Comparison of ENCODE assay signal across 8 cellular contexts in genomic region chr17:81510524-81510797, GRCh38. TPM values are rescaled to one million over a fixed set of nuclear protein-coding genes. Genes with fewer than 3 reads are reported as not detected.
DNase-seq lines count a peak whose midpoint lies in the region; ATAC-seq, FAIRE-seq and TF ChIP-seq lines count a peak whose summit lies in the region.

No MANE protein-coding gene starts in this region.

- intact Hi-C loops in activated CD4-positive, alpha-beta T cell treated with anti-CD3 and anti-CD28 coated beads for 36 hours (cut with DNase I, micrococcal nuclease): loop anchor here in 1 of 2 experiments (5.0 to 10.0 kb wide), 2 partner anchors 172 to 784 kb away; partner anchors contain the start of genes ARL16 and HGS
- intact Hi-C loops in adrenal gland (cut with DNase I): loop anchor here (10.0 kb wide), 1 partner anchor 94 kb away; no protein-coding TSS in a partner anchor
- intact Hi-C loops in HepG2 (cut with micrococcal nuclease; ENCODE audit: unreplicated experiment): loop anchor here (10.0 kb wide), 1 partner anchor 116 kb away; the partner anchor contains the start of gene BAHCC1

- no TSS peak for BruUV-seq in HepG2 (replicated peaks; lab: Mats Ljungman, UMichigan)

- DNase-seq in activated CD4-positive, alpha-beta T cell treated with anti-CD3 and anti-CD28 coated beads for 36 hours: no peak
- DNase-seq in activated CD4-positive, alpha-beta T cell treated with anti-CD3 and anti-CD28 coated beads, Interleukin-2, amount 50 U/mL, for 48 hours: no peak
- no peak for DNase-seq in adrenal gland
- DNase-seq in HepG2 (ENCODE audit: low spot score): no peak
- no peak for DNase-seq in MV-4-11 (lab: John Stamatoyannopoulos, UW)

- ATAC-seq in activated CD4-positive, alpha-beta T cell treated with anti-CD3 and anti-CD28 coated beads for 36 hours: no peak
- ATAC-seq in HepG2 (no peak), GM18511 (IDR thresholded peaks at IDR 0.05; ENCODE audit: unreplicated experiment) (no peak), GM18873 (IDR thresholded peaks at IDR 0.05; ENCODE audit: low FRiP score, unreplicated experiment) (no peak)

- H3K27ac Mint-ChIP-seq in activated CD4-positive, alpha-beta T cell treated with anti-CD3 and anti-CD28 coated beads for 36 hours: peak overlapping the region; percentile 86

- POLR2A ChIA-PET in activated CD4-positive, alpha-beta T cell treated with anti-CD3 and anti-CD28 coated beads for 36 hours (lab: Charles Lee): interaction anchor here (0.8 kb wide), 1 partner anchor 225 kb away, joined by 3 read pairs; no protein-coding TSS in a partner anchor
- POLR2A ChIA-PET in HepG2 (lab: Yijun Ruan, JAX): interaction anchor here (1.2 to 1.5 kb wide), 2 partner anchors 21 to 115 kb away, joined by 3 read pairs; partner anchors contain the start of gene BAHCC1

- in situ Hi-C loops in HepG2 (cut with HindIII; ENCODE audit: extremely low pct_ligation_motif_present, low pct_unique_long_range_greater_than_20kb): no loop called here

- FAIRE-seq in HepG2 (lab: Jason Lieb, UNC): no peak

- no peaks in the 10 kb centered on the region for H3K9me3 ChIP-seq in adrenal gland (replicated peaks in 1 of 3)
- H3K9me3 ChIP-seq in HepG2 (ENCODE audit: low read length): no peaks in the 10 kb centered on the region

- H3K9me3 Mint-ChIP-seq in activated CD4-positive, alpha-beta T cell treated with anti-CD3 and anti-CD28 coated beads for 36 hours (ENCODE audit: low read depth): no peaks in the 10 kb centered on the region

- H4K20me1 ChIP-seq in HepG2 (ENCODE audit: insufficient read depth, low read length): peaks cover 42% of the 10 kb centered on the region

- no peak for TF ChIP-seq CTCF in adrenal gland (IDR thresholded peaks at IDR 0.05)
- no peak for TF ChIP-seq CTCF in HepG2 (CRISPR knock-in tag; IDR thresholded peaks at IDR 0.05)

- H3K4me3 ChIP-seq in adrenal gland (peak overlapping the region in 3 of 4 donors; percentile 84 to 95 (median 92)), HepG2 (replicated peaks in 1 of 3; ENCODE audit: insufficient read depth in 1 of 3, low read depth in 2 of 3, low read length in 3 of 3) (peak overlapping the region; percentile 67 to 90 (median 75); a peak in 5 of 6 replicates)

- TF ChIP-seq EP300 in HepG2 (IDR thresholded peaks at IDR 0.05; ENCODE audit: low read depth in 2 of 2, low read length in 2 of 2) (no peak), HepG2 (CRISPR knock-in tag; IDR thresholded peaks at IDR 0.05; ENCODE audit: borderline replicate concordance) (no peak)

- peaks cover 46% of the 10 kb centered on the region for H3K36me3 Mint-ChIP-seq in activated CD4-positive, alpha-beta T cell treated with anti-CD3 and anti-CD28 coated beads for 36 hours (ENCODE audit: low read depth)

- no peak for TF ChIP-seq POLR2A in adrenal gland (IDR thresholded peaks at IDR 0.05)
- TF ChIP-seq POLR2A in HepG2 (IDR thresholded peaks at IDR 0.05; ENCODE audit: insufficient read depth in 1 of 2, low read depth in 2 of 2, low read length in 2 of 2): no peak

- CTCF ChIA-PET in activated CD4-positive, alpha-beta T cell treated with anti-CD3 and anti-CD28 coated beads for 36 hours (lab: Charles Lee): interaction anchor here (1.4 kb wide), 1 partner anchor 25 kb away, joined by 4 read pairs; no protein-coding TSS in a partner anchor
- CTCF ChIA-PET in HepG2 (lab: Yijun Ruan, JAX; ENCODE audit: low intra/inter-chr PET ratio, low total read pairs): no interaction called here

- H3K4me1 ChIP-seq in adrenal gland (replicated peaks in 1 of 2) (peaks cover 16 to 40% of the 10 kb centered on the region in 2 donors), HepG2 (ENCODE audit: insufficient read depth, low read length) (peaks cover 48% of the 10 kb centered on the region)

- H3K27me3 ChIP-seq in adrenal gland: no peaks in the 10 kb centered on the region
- no peaks in the 10 kb centered on the region; a peak in 1 of 5 replicates for H3K27me3 ChIP-seq in HepG2 (ENCODE audit: control insufficient read depth in 1 of 2, insufficient read depth in 2 of 2, low read length in 2 of 2)

- H3K27me3 Mint-ChIP-seq in activated CD4-positive, alpha-beta T cell treated with anti-CD3 and anti-CD28 coated beads for 36 hours: no peaks in the 10 kb centered on the region

- H3K4me2 ChIP-seq in HepG2 (ENCODE audit: low read depth, low read length): peak overlapping the region; percentile 82

- H2AFZ ChIP-seq in HepG2 (ENCODE audit: low read length): no peak overlapping the region

- peak overlapping the region; percentile 86 for H3K9ac ChIP-seq in HepG2 (ENCODE audit: insufficient read depth, low read depth, low read length)

- peaks cover 0 to 32% of the 10 kb centered on the region in 2 donors for H3K36me3 ChIP-seq in adrenal gland (replicated peaks in 1 of 2)
- H3K36me3 ChIP-seq in HepG2 (replicated peaks in 1 of 2; ENCODE audit: control insufficient read depth in 1 of 2, insufficient read depth in 2 of 2, low read length in 2 of 2): peaks cover 14 to 23% of the 10 kb centered on the region in 2 experiments

- H3K27ac ChIP-seq in adrenal gland (peak overlapping the region in 2 of 5 donors; percentile 99), HepG2 (ENCODE audit: extremely low read length, insufficient read depth, low read length) (no peak overlapping the region), temporal lobe (ENCODE audit: low read depth, low read length) (peak overlapping the region; percentile 61)

- H3K4me3 Mint-ChIP-seq in activated CD4-positive, alpha-beta T cell treated with anti-CD3 and anti-CD28 coated beads for 36 hours: peak overlapping the region; percentile 97

- no peak for TF ChIP-seq RAD21 in HepG2 (CRISPR knock-in tag; IDR thresholded peaks at IDR 0.05)

- H3K79me2 ChIP-seq in HepG2 (ENCODE audit: insufficient read depth, low read length): peaks cover 26% of the 10 kb centered on the region

- H3K4me1 Mint-ChIP-seq in activated CD4-positive, alpha-beta T cell treated with anti-CD3 and anti-CD28 coated beads for 36 hours: peaks cover 12% of the 10 kb centered on the region

- WGBS in adrenal gland, 4 donors: 0 to 9% (median 3%) methylated on average over 3 to 10 of the region's 10 CpGs
- WGBS in HepG2 (ENCODE audit: low lambda C conversion rate): 78% methylated on average over 10 of the region's 10 CpGs

RNA-seq across cellular contexts. Expression of gene ACTG1, which starts 2.1 kb away (rescaled TPM):
- total RNA-seq in activated CD4-positive, alpha-beta T cell treated with anti-CD3 and anti-CD28 coated beads for 36 hours: 1,000 to 10,000 TPM; 4,119 to 5,987 TPM
- total RNA-seq in adrenal gland (1,000 to 10,000 TPM; 1,781 to 6,446 (median 2,486) TPM), HepG2 (2016; rRNA removed; fragmentation: Illumina TruSeq; extraction: Trizol) (973 and 1,028 TPM in 2 replicates), temporal lobe (2,532 TPM)
- polyA plus RNA-seq in adrenal gland (1,000 to 10,000 TPM in 2 of 3 donors, 100 to 1,000 TPM in 1; 828 to 1,140 (median 1,059) TPM), HepG2 (2011; rRNA removed) (1,138 and 1,217 TPM in 2 replicates)
- 361 and 399 TPM in 2 replicates for total RNA-seq in HepG2 (2016; cell fraction: cytosol; rRNA removed; fragmentation: Illumina TruSeq; extraction: Trizol; ENCODE audit: low read depth)
- total RNA-seq in HepG2 (2016; cell fraction: insoluble cytoplasmic fraction; rRNA removed; fragmentation: Illumina TruSeq; extraction: Trizol): 848 and 989 TPM in 2 replicates
- total RNA-seq in HepG2 (2016; cell fraction: membrane; rRNA removed; fragmentation: Illumina TruSeq; extraction: Trizol): 986 and 1,002 TPM in 2 replicates
- total RNA-seq in HepG2 (2016; cell fraction: nucleus; rRNA removed; fragmentation: Illumina TruSeq; extraction: Trizol): 479 and 519 TPM in 2 replicates
- 2,631 and 2,697 TPM in 2 replicates for polyA plus RNA-seq in HepG2 (2011; cell fraction: cytosol; rRNA removed)
- 3,693 and 3,967 TPM in 2 replicates for polyA plus RNA-seq in HepG2 (2011; cell fraction: nucleus; rRNA removed)
- 1,881 and 2,139 TPM in 2 replicates for polyA plus RNA-seq in HepG2 (2012)
- polyA plus RNA-seq in HepG2 (2016; cell fraction: cytosol; fragmentation: Illumina TruSeq; extraction: Trizol; ENCODE audit: low read depth): 598 and 619 TPM in 2 replicates
- polyA plus RNA-seq in HepG2 (2016; cell fraction: insoluble cytoplasmic fraction; fragmentation: Illumina TruSeq; extraction: Trizol; ENCODE audit: low read depth): 1,358 and 1,713 TPM in 2 replicates
- polyA plus RNA-seq in HepG2 (2016; cell fraction: membrane; fragmentation: Illumina TruSeq; extraction: Trizol; ENCODE audit: low read depth): 1,224 and 1,364 TPM in 2 replicates
- 1,038 and 1,070 TPM in 2 replicates for polyA plus RNA-seq in HepG2 (2016; cell fraction: nucleus; fragmentation: Illumina TruSeq; extraction: Trizol; ENCODE audit: insufficient read depth, low read depth)
- polyA minus RNA-seq in HepG2 (2011; rRNA and poly(A)+ RNA removed; ENCODE audit: low replicate concordance): 750 and 1,581 TPM in 2 replicates
- polyA minus RNA-seq in HepG2 (2011; cell fraction: cytosol; rRNA and poly(A)+ RNA removed): 1,072 and 1,192 TPM in 2 replicates
- polyA minus RNA-seq in HepG2 (2011; cell fraction: nucleus; rRNA and poly(A)+ RNA removed): 609 and 760 TPM in 2 replicates

RNA-seq across cellular contexts. Expression of gene FSCN2, which starts 17.7 kb away (rescaled TPM):
- total RNA-seq in activated CD4-positive, alpha-beta T cell treated with anti-CD3 and anti-CD28 coated beads for 36 hours: under 1 TPM; 0.23 to 0.58 TPM
- 1 to 10 TPM in 4 of 8 donors, under 1 TPM in 4; 0.39 to 1.9 (median 0.88) TPM for total RNA-seq in adrenal gland
- 1 to 10 TPM in 1 of 3 donors, under 1 TPM in 1, not detected in 1; 0.51 to 1.7 TPM for polyA plus RNA-seq in adrenal gland
- total RNA-seq in HepG2 (2016; rRNA removed; fragmentation: Illumina TruSeq; extraction: Trizol): not detected in 2 replicates
- total RNA-seq in HepG2 (2016; cell fraction: cytosol; rRNA removed; fragmentation: Illumina TruSeq; extraction: Trizol; ENCODE audit: low read depth): not detected in 2 replicates
- not detected in 2 replicates for total RNA-seq in HepG2 (2016; cell fraction: insoluble cytoplasmic fraction; rRNA removed; fragmentation: Illumina TruSeq; extraction: Trizol)
- not detected in 2 replicates for total RNA-seq in HepG2 (2016; cell fraction: membrane; rRNA removed; fragmentation: Illumina TruSeq; extraction: Trizol)
- total RNA-seq in HepG2 (2016; cell fraction: nucleus; rRNA removed; fragmentation: Illumina TruSeq; extraction: Trizol): not detected in 2 replicates
- polyA plus RNA-seq in HepG2 (2011; rRNA removed): 0.09 and 0.31 TPM in 2 replicates
- 0.17 TPM in 2 replicates for polyA plus RNA-seq in HepG2 (2011; cell fraction: cytosol; rRNA removed)
- polyA plus RNA-seq in HepG2 (2011; cell fraction: nucleus; rRNA removed): 2.2 and 2.8 TPM in 2 replicates
- polyA plus RNA-seq in HepG2 (2012): 0.11 and 0.17 TPM in 2 replicates
- polyA plus RNA-seq in HepG2 (2016; cell fraction: cytosol; fragmentation: Illumina TruSeq; extraction: Trizol; ENCODE audit: low read depth): not detected in 2 replicates
- not detected in 2 replicates for polyA plus RNA-seq in HepG2 (2016; cell fraction: insoluble cytoplasmic fraction; fragmentation: Illumina TruSeq; extraction: Trizol; ENCODE audit: low read depth)
- polyA plus RNA-seq in HepG2 (2016; cell fraction: membrane; fragmentation: Illumina TruSeq; extraction: Trizol; ENCODE audit: low read depth): not detected in 2 replicates
- not detected in 2 replicates for polyA plus RNA-seq in HepG2 (2016; cell fraction: nucleus; fragmentation: Illumina TruSeq; extraction: Trizol; ENCODE audit: insufficient read depth, low read depth)
- polyA minus RNA-seq in HepG2 (2011; rRNA and poly(A)+ RNA removed; ENCODE audit: low replicate concordance): 1.5 and 1.9 TPM in 2 replicates
- not detected in 2 replicates for polyA minus RNA-seq in HepG2 (2011; cell fraction: cytosol; rRNA and poly(A)+ RNA removed)
- polyA minus RNA-seq in HepG2 (2011; cell fraction: nucleus; rRNA and poly(A)+ RNA removed): 0.75 and 0.77 TPM in 2 replicates
- total RNA-seq in temporal lobe: 3.4 TPM

RNA-seq across cellular contexts. Expression of gene FAAP100, which starts 41.7 kb away (rescaled TPM):
- total RNA-seq in activated CD4-positive, alpha-beta T cell treated with anti-CD3 and anti-CD28 coated beads for 36 hours: 10 to 100 TPM; 30.4 to 39.3 TPM
- total RNA-seq in adrenal gland: 10 to 100 TPM; 21.1 to 35.1 (median 31.7) TPM
- 10 to 100 TPM in 2 of 3 donors, 1 to 10 TPM in 1; 2.5 to 89.0 (median 41.0) TPM for polyA plus RNA-seq in adrenal gland
- total RNA-seq in HepG2 (2016; rRNA removed; fragmentation: Illumina TruSeq; extraction: Trizol): 13.9 and 20.8 TPM in 2 replicates
- 10.4 and 11.2 TPM in 2 replicates for total RNA-seq in HepG2 (2016; cell fraction: cytosol; rRNA removed; fragmentation: Illumina TruSeq; extraction: Trizol; ENCODE audit: low read depth)
- 11.4 and 20.4 TPM in 2 replicates for total RNA-seq in HepG2 (2016; cell fraction: insoluble cytoplasmic fraction; rRNA removed; fragmentation: Illumina TruSeq; extraction: Trizol)
- total RNA-seq in HepG2 (2016; cell fraction: membrane; rRNA removed; fragmentation: Illumina TruSeq; extraction: Trizol): 23.6 and 25.4 TPM in 2 replicates
- 19.0 and 22.7 TPM in 2 replicates for total RNA-seq in HepG2 (2016; cell fraction: nucleus; rRNA removed; fragmentation: Illumina TruSeq; extraction: Trizol)
- 7.6 and 11.1 TPM in 2 replicates for polyA plus RNA-seq in HepG2 (2011; rRNA removed)
- polyA plus RNA-seq in HepG2 (2011; cell fraction: cytosol; rRNA removed): 6.5 and 11.8 TPM in 2 replicates
- 37.4 and 38.6 TPM in 2 replicates for polyA plus RNA-seq in HepG2 (2011; cell fraction: nucleus; rRNA removed)
- polyA plus RNA-seq in HepG2 (2012): 9.3 and 10.7 TPM in 2 replicates
- polyA plus RNA-seq in HepG2 (2016; cell fraction: cytosol; fragmentation: Illumina TruSeq; extraction: Trizol; ENCODE audit: low read depth): 6.1 and 6.4 TPM in 2 replicates
- 13.7 and 17.1 TPM in 2 replicates for polyA plus RNA-seq in HepG2 (2016; cell fraction: insoluble cytoplasmic fraction; fragmentation: Illumina TruSeq; extraction: Trizol; ENCODE audit: low read depth)
- polyA plus RNA-seq in HepG2 (2016; cell fraction: membrane; fragmentation: Illumina TruSeq; extraction: Trizol; ENCODE audit: low read depth): 14.4 and 16.7 TPM in 2 replicates
- 43.7 and 45.9 TPM in 2 replicates for polyA plus RNA-seq in HepG2 (2016; cell fraction: nucleus; fragmentation: Illumina TruSeq; extraction: Trizol; ENCODE audit: insufficient read depth, low read depth)
- polyA minus RNA-seq in HepG2 (2011; rRNA and poly(A)+ RNA removed; ENCODE audit: low replicate concordance): 13.6 and 27.9 TPM in 2 replicates
- polyA minus RNA-seq in HepG2 (2011; cell fraction: cytosol; rRNA and poly(A)+ RNA removed): 7.7 and 8.2 TPM in 2 replicates
- 22.8 and 26.2 TPM in 2 replicates for polyA minus RNA-seq in HepG2 (2011; cell fraction: nucleus; rRNA and poly(A)+ RNA removed)
- total RNA-seq in temporal lobe: 25.1 TPM
